Comparison of ENCODE assay signal across 12 cellular contexts in genomic region chr16:57264950-57265371, GRCh38. TPM values are rescaled to one million over a fixed set of nuclear protein-coding genes. Genes with fewer than 3 reads are reported as not detected.
DNase-seq lines count a peak whose midpoint lies in the region; ATAC-seq and TF ChIP-seq lines count a peak whose summit lies in the region.
"Had no signal": no experiment of that assay in that cellular context is flagged by ENCODE, and none has a peak within 500 bp of the region (broad histone marks: within the 10 kb centered on the region; RNA-seq: fewer than 3 reads in every experiment).

No MANE protein-coding gene starts in this region.

- WGBS in hepatocyte (ENCODE audit: low lambda C conversion rate, missing lambda C conversion rate): 88% methylated on average over 11 of the region's 11 CpGs
- 53% methylated on average over 11 of the region's 11 CpGs for WGBS in prostate gland

- H3K27me3 ChIP-seq in hepatocyte: no peaks in the 10 kb centered on the region
- no peaks in the 10 kb centered on the region for H3K27me3 ChIP-seq in prostate gland (replicated peaks; ENCODE audit: insufficient read depth)
- H3K27me3 ChIP-seq: ovary, SJSA1 had no signal

- H3K36me3 ChIP-seq in hepatocyte (replicated peaks; ENCODE audit: insufficient read depth, low read depth): no peaks in the 10 kb centered on the region
- H3K36me3 ChIP-seq in prostate gland: no peaks in the 10 kb centered on the region
- H3K36me3 ChIP-seq: ovary, SJSA1 had no signal

- ATAC-seq in GM19397 (IDR thresholded peaks at IDR 0.05; ENCODE audit: unreplicated experiment) (no peak), HG02852 (IDR thresholded peaks at IDR 0.05; ENCODE audit: unreplicated experiment) (no peak)

- no peak for TF ChIP-seq POLR2A in prostate gland (IDR thresholded peaks at IDR 0.05)

- intact Hi-C loops in prostate gland (cut with DNase I): no loop called here

- H3K9me3 ChIP-seq in hepatocyte (ENCODE audit: low read depth): no peaks in the 10 kb centered on the region
- no peaks in the 10 kb centered on the region for H3K9me3 ChIP-seq in prostate gland
- H3K9me3 ChIP-seq: ovary, SJSA1 had no signal

- H2AFZ ChIP-seq in hepatocyte: no peak overlapping the region

- H3K4me3 ChIP-seq in hepatocyte: no peak overlapping the region
- H3K4me3 ChIP-seq in prostate gland: no peak overlapping the region
- H3K4me3 ChIP-seq: ovary, SJSA1 had no signal

- no peaks in the 10 kb centered on the region for H4K20me1 ChIP-seq in hepatocyte (ENCODE audit: insufficient read depth, poor library complexity, severe bottlenecking)

- CTCF ChIA-PET in RWPE1 (lab: Yijun Ruan, JAX): no interaction called here

- no peak overlapping the region for H3K4me2 ChIP-seq in hepatocyte

- peaks cover 48% of the 10 kb centered on the region for H3K4me1 ChIP-seq in hepatocyte (ENCODE audit: insufficient read depth)
- H3K4me1 ChIP-seq in prostate gland (replicated peaks): peaks cover 9% of the 10 kb centered on the region

- DNase-seq in COR-L47 (lab: John Stamatoyannopoulos, UW): peak; percentile 66
- no peak for DNase-seq in RWPE1 (ENCODE audit: low spot score)
- no peak for DNase-seq in hepatocyte (ENCODE audit: low spot score)
- peak; percentile 77 for DNase-seq in prostate gland (ENCODE audit: low spot score)
- no peak for DNase-seq in NCI-H146 (lab: John Stamatoyannopoulos, UW)
- DNase-seq: activated T-cell treated with anti-CD3 and anti-CD28 coated beads, Interleukin-2, amount 50 U/mL, for 1 hour; anterior cingulate cortex; NCI-H1105 had no signal

- POLR2A ChIA-PET in RWPE1 (lab: Yijun Ruan, JAX; ENCODE audit: low non-redundant PET): no interaction called here

- no peaks in the 10 kb centered on the region for H3K9me2 ChIP-seq in hepatocyte (replicated peaks; ENCODE audit: insufficient read depth)

- no peak for TF ChIP-seq CTCF in RWPE1 (conservative IDR thresholded peaks at IDR 0.05; ENCODE audit: low read depth)
- TF ChIP-seq CTCF in hepatocyte (IDR thresholded peaks at IDR 0.05; ENCODE audit: poor library complexity): no peak
- TF ChIP-seq CTCF in prostate gland (IDR thresholded peaks at IDR 0.05): peak in 1 of 4 experiments; percentile 10

- H3K27ac ChIP-seq in RWPE1 (peak overlapping the region; percentile 98), hepatocyte (peak overlapping the region; percentile 99), prostate gland (peak overlapping the region; percentile 76 to 79)
- H3K27ac ChIP-seq: ovary, SJSA1 had no signal

- peaks cover 28% of the 10 kb centered on the region for H3K79me2 ChIP-seq in hepatocyte

RNA-seq across cellular contexts. Expression of gene PLLP, which starts 19.5 kb away (rescaled TPM):
- total RNA-seq in hepatocyte (42.3 and 49.5 TPM in 2 replicates), prostate gland (10 to 100 TPM; 28.6 to 52.5 TPM)
- polyA plus RNA-seq in hepatocyte: 31.0 and 38.7 TPM in 2 replicates
- total RNA-seq: SJSA1 had no signal

RNA-seq across cellular contexts. Expression of gene ARL2BP, which starts 19.9 kb away (rescaled TPM):
- 92.6 and 105 TPM in 2 replicates for total RNA-seq in hepatocyte
- polyA plus RNA-seq in hepatocyte: 102 and 104 TPM in 2 replicates
- 10 to 100 TPM; 62.3 to 81.4 TPM for total RNA-seq in prostate gland

Comparison
In these comparisons a context has a peak if more than half of its experiments do, and no peak if none do; other contexts are left out.
1. DNase-seq: peak in COR-L47 (single experiment) and prostate gland (single experiment); none in RWPE1 (single experiment), hepatocyte (single experiment) and NCI-H146 (single experiment).
2. Peak in every context shown above with its lines, with median percentiles within 50 percentile points of each other: H3K27ac ChIP-seq.